ENCODE assay signal across 14 cellular contexts in the genomic region with DNA sequence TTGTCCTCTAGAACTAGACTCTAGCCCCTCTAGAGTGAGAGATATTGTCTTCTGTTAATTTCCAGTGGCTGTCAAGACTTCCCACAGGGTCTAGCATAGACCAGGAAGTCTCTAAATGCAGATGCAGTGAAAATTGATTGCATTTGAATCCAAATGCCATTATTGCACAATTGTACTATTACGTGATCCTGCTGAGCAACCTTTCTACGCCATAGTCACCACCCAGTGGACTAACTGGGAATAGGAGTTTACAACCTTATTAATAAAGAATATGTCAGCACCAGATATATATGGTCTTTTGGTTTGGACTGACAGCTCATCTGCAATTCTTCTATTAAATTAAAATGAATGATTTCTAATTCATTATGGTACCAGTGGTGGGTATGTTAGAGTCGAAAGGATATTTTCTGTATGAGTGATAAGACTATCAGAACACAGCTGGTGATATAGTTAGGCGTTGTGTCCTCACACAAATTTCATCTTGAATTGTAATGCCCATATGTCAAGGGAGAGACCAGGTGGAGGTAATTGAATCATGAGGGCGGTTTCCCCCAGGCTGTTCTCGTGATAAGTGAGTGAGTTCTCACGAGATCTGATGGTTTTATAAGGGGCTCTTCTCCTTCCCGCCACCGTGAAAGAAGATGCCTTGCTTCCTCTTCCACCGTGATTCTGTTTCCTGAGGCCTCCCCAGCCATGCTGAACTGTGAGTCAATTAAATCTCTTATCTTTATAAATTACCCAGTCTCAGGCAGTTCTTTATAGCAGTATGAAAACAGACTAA.
DNase-seq lines count a peak whose midpoint lies in the region; ATAC-seq and TF ChIP-seq lines count a peak whose summit lies in the region.
"Had no signal": no experiment of that assay in that cellular context is flagged by ENCODE, and none has a peak within 500 bp of the region (broad histone marks: within the 10 kb centered on the region; RNA-seq: fewer than 3 reads in every experiment).

No MANE protein-coding gene starts in this region.

- H3K9me3 Mint-ChIP-seq in type B pancreatic cell (no peaks in the 10 kb centered on the region), WTC11 (peaks cover 84% of the 10 kb centered on the region)
- H3K9me3 Mint-ChIP-seq: activated CD8-positive, alpha-beta T cell treated with anti-CD3 and anti-CD28 coated beads for 36 hours; activated naive CD8-positive, alpha-beta T cell treated with anti-CD3 and anti-CD28 coated beads for 36 hours had no signal

- peaks cover 0 to 3% (median 0%) of the 10 kb centered on the region in 45 donors for H3K27me3 ChIP-seq in dorsolateral prefrontal cortex
- H3K27me3 ChIP-seq: SJSA1 had no signal

- H3K27ac ChIP-seq in dorsolateral prefrontal cortex: no peak overlapping the region
- H3K27ac ChIP-seq: SJSA1 had no signal

- TF ChIP-seq CTCF in type B pancreatic cell (conservative IDR thresholded peaks at IDR 0.05) (peak; percentile 60), dorsolateral prefrontal cortex (IDR thresholded peaks at IDR 0.05 in 54 of 56, conservative IDR thresholded peaks at IDR 0.05 in 2 of 56; ENCODE audit: low read depth in 1 of 56, partially characterized antibody in 56 of 56) (peak in 20 of 56 donors; percentile 9 to 45 (median 22)), GM20000 (IDR thresholded peaks at IDR 0.05; ENCODE audit: extremely low read depth, missing control alignments) (no peak), WTC11 (IDR thresholded peaks at IDR 0.05) (no peak)

- H3K4me3 Mint-ChIP-seq in type B pancreatic cell (no peak overlapping the region), WTC11 (no peak overlapping the region)
- H3K4me3 Mint-ChIP-seq: activated CD8-positive, alpha-beta T cell treated with anti-CD3 and anti-CD28 coated beads for 36 hours; activated naive CD8-positive, alpha-beta T cell treated with anti-CD3 and anti-CD28 coated beads for 36 hours; B cell; naive thymus-derived CD4-positive, alpha-beta T cell had no signal

- H3K27ac Mint-ChIP-seq in type B pancreatic cell (no peak overlapping the region), WTC11 (no peak overlapping the region)
- H3K27ac Mint-ChIP-seq: activated CD8-positive, alpha-beta T cell treated with anti-CD3 and anti-CD28 coated beads for 36 hours; activated naive CD8-positive, alpha-beta T cell treated with anti-CD3 and anti-CD28 coated beads for 36 hours; B cell; naive thymus-derived CD4-positive, alpha-beta T cell had no signal

- DNase-seq in SKM-1 treated with dmso at 0.1 percent for 144 hours (lab: John Stamatoyannopoulos, UW; ENCODE audit: unreplicated experiment) (peak; percentile 31), SKM-1 (lab: John Stamatoyannopoulos, UW; ENCODE audit: unreplicated experiment) (no peak), NCI-H1436 treated with DMSO at 0.1 percent for 48 hours (lab: John Stamatoyannopoulos, UW) (peak; percentile 7), T47D (ENCODE audit: low read depth in 1 of 2, low spot score in 1 of 2) (peak; percentile 11 to 24), type B pancreatic cell (ENCODE audit: extremely low spot score, unreplicated experiment) (no peak), dorsolateral prefrontal cortex (no peak), GM20000 (ENCODE audit: low spot score) (no peak), WTC11 (ENCODE audit: low spot score) (no peak)
- DNase-seq: activated CD8-positive, alpha-beta T cell treated with anti-CD3 and anti-CD28 coated beads for 36 hours; activated naive CD8-positive, alpha-beta T cell treated with anti-CD3 and anti-CD28 coated beads for 36 hours; effector memory CD4-positive, alpha-beta T cell; naive thymus-derived CD4-positive, alpha-beta T cell had no signal

- H3K4me1 Mint-ChIP-seq in type B pancreatic cell (ENCODE audit: unreplicated experiment): peaks cover 9% of the 10 kb centered on the region
- no peaks in the 10 kb centered on the region for H3K4me1 Mint-ChIP-seq in WTC11
- H3K4me1 Mint-ChIP-seq: activated naive CD8-positive, alpha-beta T cell treated with anti-CD3 and anti-CD28 coated beads for 36 hours; B cell; naive thymus-derived CD4-positive, alpha-beta T cell had no signal

- CTCF ChIA-PET in WTC11 (lab: Charles Lee): interaction anchor here (1.0 kb wide), 1 partner anchor 127 kb away, joined by 3 read pairs; no protein-coding TSS in a partner anchor

- POLR2A ChIA-PET in WTC11 (lab: Charles Lee): no interaction called here

- no peak for ATAC-seq in WTC11
- ATAC-seq: activated CD8-positive, alpha-beta T cell treated with anti-CD3 and anti-CD28 coated beads for 36 hours; naive thymus-derived CD4-positive, alpha-beta T cell had no signal

- intact Hi-C loops in dorsolateral prefrontal cortex (cut with DNase I): no loop called here

- H3K27me3 Mint-ChIP-seq in type B pancreatic cell (peaks cover 18% of the 10 kb centered on the region), WTC11 (ENCODE audit: low read depth) (peaks cover 7% of the 10 kb centered on the region; the same call in 1 of the 2 replicates)
- H3K27me3 Mint-ChIP-seq: activated CD8-positive, alpha-beta T cell treated with anti-CD3 and anti-CD28 coated beads for 36 hours; activated naive CD8-positive, alpha-beta T cell treated with anti-CD3 and anti-CD28 coated beads for 36 hours; B cell had no signal

- in situ Hi-C loops in T47D (cut with HindIII; ENCODE audit: low pct_unique_long_range_greater_than_20kb, low sequenced_read_pairs): no loop called here

- H3K36me3 Mint-ChIP-seq in type B pancreatic cell (no peaks in the 10 kb centered on the region), WTC11 (peaks cover 39% of the 10 kb centered on the region)
- H3K36me3 Mint-ChIP-seq: activated naive CD8-positive, alpha-beta T cell treated with anti-CD3 and anti-CD28 coated beads for 36 hours; naive thymus-derived CD4-positive, alpha-beta T cell had no signal

- H3K4me3 ChIP-seq in dorsolateral prefrontal cortex: no peak overlapping the region
- H3K4me3 ChIP-seq: SJSA1 had no signal

TF ChIP-seq in WTC11, 78 proteins besides CTCF, POLR2A, EP300 and RAD21:
- TF ChIP-seq EMX1 (CRISPR knock-in tag; IDR thresholded peaks at IDR 0.05): no peak
- TF ChIP-seq, protein P1, sequence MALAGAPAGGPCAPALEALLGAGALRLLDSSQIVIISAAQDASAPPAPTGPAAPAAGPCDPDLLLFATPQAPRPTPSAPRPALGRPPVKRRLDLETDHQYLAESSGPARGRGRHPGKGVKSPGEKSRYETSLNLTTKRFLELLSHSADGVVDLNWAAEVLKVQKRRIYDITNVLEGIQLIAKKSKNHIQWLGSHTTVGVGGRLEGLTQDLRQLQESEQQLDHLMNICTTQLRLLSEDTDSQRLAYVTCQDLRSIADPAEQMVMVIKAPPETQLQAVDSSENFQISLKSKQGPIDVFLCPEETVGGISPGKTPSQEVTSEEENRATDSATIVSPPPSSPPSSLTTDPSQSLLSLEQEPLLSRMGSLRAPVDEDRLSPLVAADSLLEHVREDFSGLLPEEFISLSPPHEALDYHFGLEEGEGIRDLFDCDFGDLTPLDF (CRISPR knock-in tag; IDR thresholded peaks at IDR 0.05): no peak
- TF ChIP-seq, protein P2, sequence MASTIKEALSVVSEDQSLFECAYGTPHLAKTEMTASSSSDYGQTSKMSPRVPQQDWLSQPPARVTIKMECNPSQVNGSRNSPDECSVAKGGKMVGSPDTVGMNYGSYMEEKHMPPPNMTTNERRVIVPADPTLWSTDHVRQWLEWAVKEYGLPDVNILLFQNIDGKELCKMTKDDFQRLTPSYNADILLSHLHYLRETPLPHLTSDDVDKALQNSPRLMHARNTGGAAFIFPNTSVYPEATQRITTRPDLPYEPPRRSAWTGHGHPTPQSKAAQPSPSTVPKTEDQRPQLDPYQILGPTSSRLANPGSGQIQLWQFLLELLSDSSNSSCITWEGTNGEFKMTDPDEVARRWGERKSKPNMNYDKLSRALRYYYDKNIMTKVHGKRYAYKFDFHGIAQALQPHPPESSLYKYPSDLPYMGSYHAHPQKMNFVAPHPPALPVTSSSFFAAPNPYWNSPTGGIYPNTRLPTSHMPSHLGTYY (CRISPR knock-in tag; IDR thresholded peaks at IDR 0.05): no peak

Comparison
In these comparisons a context has a peak if more than half of its experiments do, and no peak if none do; other contexts are left out.
1. DNase-seq: peak in SKM-1 treated with dmso at 0.1 percent for 144 hours (single experiment), NCI-H1436 treated with DMSO at 0.1 percent for 48 hours (single experiment) and T47D (2 of 2); none in SKM-1 (single experiment), type B pancreatic cell (single experiment), dorsolateral prefrontal cortex (0 of 10), GM20000 (single experiment) and WTC11 (single experiment).